In genomic region chr2:147913701-147914480, GRCh38 we compare ENCODE assay signal across 16 cellular contexts.
DNase-seq lines count a peak whose midpoint lies in the region; ATAC-seq, FAIRE-seq and TF ChIP-seq lines count a peak whose summit lies in the region.
"Had no signal": no experiment of that assay in that cellular context is flagged by ENCODE, and none has a peak within 500 bp of the region (broad histone marks: within the 10 kb centered on the region; RNA-seq: fewer than 3 reads in every experiment).

No MANE protein-coding gene starts in this region.

- no peak for TF ChIP-seq CTCF in astrocyte (IDR thresholded peaks at IDR 0.05; ENCODE audit: insufficient read depth, low read depth, low read length)

- H3K9me3 Mint-ChIP-seq in astrocyte (ENCODE audit: unreplicated experiment): no peaks in the 10 kb centered on the region
- H3K9me3 Mint-ChIP-seq: activated T-helper 2 cell treated with anti-CD3 and anti-CD28 coated beads, Interferon-gamma antibody, Interleukin-2, Interleukin-4, amounts not matched to agents 10 μg/mL and 5 μg/mL and 100 μg/mL, durations not matched to agents 14 hours and 24 hours and 36 hours; stimulated activated memory B cell treated with anti-CD40 and anti-IgM and Interleukin-4, amounts not matched to agents 10 μg/mL and 1 μg/mL and 100 μg/mL, for 72 hours had no signal

- H3K9ac ChIP-seq in astrocyte (ENCODE audit: low read length): no peak overlapping the region

- FAIRE-seq in astrocyte (lab: Jason Lieb, UNC): no peak
- FAIRE-seq: K562 had no signal

- H3K27ac Mint-ChIP-seq in astrocyte (ENCODE audit: unreplicated experiment): no peak overlapping the region
- H3K27ac Mint-ChIP-seq: activated T-helper 2 cell treated with anti-CD3 and anti-CD28 coated beads, Interferon-gamma antibody, Interleukin-2, Interleukin-4, amounts not matched to agents 10 μg/mL and 5 μg/mL and 100 μg/mL, durations not matched to agents 14 hours and 24 hours and 36 hours; stimulated activated memory B cell treated with anti-CD40 and anti-IgM and Interleukin-4, amounts not matched to agents 10 μg/mL and 1 μg/mL and 100 μg/mL, for 72 hours had no signal

- ATAC-seq in GM18520 (IDR thresholded peaks at IDR 0.05; ENCODE audit: unreplicated experiment): no peak
- ATAC-seq: K562; left cardiac atrium; stimulated activated memory B cell treated with anti-CD40 and anti-IgM and Interleukin-4, amounts not matched to agents 10 μg/mL and 1 μg/mL and 100 μg/mL, for 72 hours had no signal

- H3K4me1 Mint-ChIP-seq in astrocyte (ENCODE audit: low read depth, unreplicated experiment): peaks cover 15% of the 10 kb centered on the region
- H3K4me1 Mint-ChIP-seq: stimulated activated memory B cell treated with anti-CD40 and anti-IgM and Interleukin-4, amounts not matched to agents 10 μg/mL and 1 μg/mL and 100 μg/mL, for 72 hours had no signal

- H3K4me2 ChIP-seq in astrocyte (ENCODE audit: low read length): peak overlapping the region; percentile 35

- H3K4me1 ChIP-seq in astrocyte (ENCODE audit: insufficient read depth, low read length) (no peaks in the 10 kb centered on the region), mesodermal cell (ENCODE audit: control insufficient read depth, insufficient read depth, low read length, poor library complexity, severe bottlenecking) (peaks cover 10% of the 10 kb centered on the region)
- H3K4me1 ChIP-seq: Caco-2 had no signal

- no peaks in the 10 kb centered on the region for H3K79me2 ChIP-seq in astrocyte (ENCODE audit: insufficient read depth, low read length)

- H3K36me3 Mint-ChIP-seq in astrocyte (ENCODE audit: low read depth, unreplicated experiment): peaks cover 5% of the 10 kb centered on the region
- H3K36me3 Mint-ChIP-seq: stimulated activated memory B cell treated with anti-CD40 and anti-IgM and Interleukin-4, amounts not matched to agents 10 μg/mL and 1 μg/mL and 100 μg/mL, for 72 hours had no signal

- H3K4me3 ChIP-seq in astrocyte (ENCODE audit: insufficient read depth, low read depth, low read length): no peak overlapping the region
- H3K4me3 ChIP-seq in mesodermal cell (ENCODE audit: extremely low read depth, insufficient read depth, low read length, poor library complexity, severe bottlenecking): no peak overlapping the region
- H3K4me3 ChIP-seq: K562 had no signal

- H2AFZ ChIP-seq in astrocyte (ENCODE audit: low read depth, low read length): no peak overlapping the region

- peak; percentile 55 for DNase-seq in DMS79 treated with DMSO at 0.1 percent for 48 hours (lab: John Stamatoyannopoulos, UW)
- peak; percentile 9 for DNase-seq in NCI-H1694 treated with DMSO at 0.1 percent for 48 hours (lab: John Stamatoyannopoulos, UW)
- peak; percentile 14 for DNase-seq in astrocyte (ENCODE audit: low read depth)
- no peak for DNase-seq in A172 (ENCODE audit: low spot score)
- DNase-seq in stimulated activated CD4-positive, alpha-beta T cell treated with anti-CD3 and anti-CD28 coated beads, Interleukin-2, amount 100 ng/mL, for 24 hours: no peak
- no peak for DNase-seq in activated CD4-positive, alpha-beta T cell treated with anti-CD3 and anti-CD28 coated beads, Interleukin-2, amount 50 U/mL, for 48 hours
- DNase-seq: activated CD4-positive, alpha-beta T cell treated with anti-CD3 and anti-CD28 coated beads for 48 hours; Caco-2; cerebellar nuclear complex; left cardiac atrium; NCI-H510A treated with DMSO at 0.1 percent for 48 hours had no signal

- no peaks in the 10 kb centered on the region for H3K36me3 ChIP-seq in astrocyte (ENCODE audit: insufficient read depth, low read length)
- peaks cover 1% of the 10 kb centered on the region for H3K36me3 ChIP-seq in mesodermal cell (ENCODE audit: control insufficient read depth, insufficient read depth, low read length)

- no peak overlapping the region for H3K27ac ChIP-seq in astrocyte (ENCODE audit: low read depth, low read length)
- peak overlapping the region; percentile 61 for H3K27ac ChIP-seq in mesodermal cell (ENCODE audit: low read depth, low read length, severe bottlenecking)

- no peaks in the 10 kb centered on the region for H4K20me1 ChIP-seq in astrocyte (ENCODE audit: insufficient read depth, low read length)

- H3K27me3 Mint-ChIP-seq in astrocyte (ENCODE audit: low read depth, unreplicated experiment): no peaks in the 10 kb centered on the region
- H3K27me3 Mint-ChIP-seq: stimulated activated memory B cell treated with anti-CD40 and anti-IgM and Interleukin-4, amounts not matched to agents 10 μg/mL and 1 μg/mL and 100 μg/mL, for 72 hours had no signal

- H3K9me3 ChIP-seq in astrocyte (ENCODE audit: insufficient read depth, low read depth, low read length) (no peaks in the 10 kb centered on the region), mesodermal cell (ENCODE audit: control insufficient read depth, low read length) (no peaks in the 10 kb centered on the region)
- H3K9me3 ChIP-seq: Caco-2 had no signal

- no CpG with 5 or more reads among the region's 3 CpGs for WGBS in mesodermal cell (ENCODE audit: insufficient coverage in 2 of 2), 2 experiments

- H3K27me3 ChIP-seq in astrocyte (ENCODE audit: insufficient read depth, low read length): no peaks in the 10 kb centered on the region

- H3K4me3 Mint-ChIP-seq in astrocyte (ENCODE audit: unreplicated experiment): no peak overlapping the region
- H3K4me3 Mint-ChIP-seq: stimulated activated memory B cell treated with anti-CD40 and anti-IgM and Interleukin-4, amounts not matched to agents 10 μg/mL and 1 μg/mL and 100 μg/mL, for 72 hours had no signal

Comparison
In these comparisons a context has a peak if more than half of its experiments do, and no peak if none do; other contexts are left out.
1. DNase-seq: peak in DMS79 treated with DMSO at 0.1 percent for 48 hours (single experiment), NCI-H1694 treated with DMSO at 0.1 percent for 48 hours (single experiment) and astrocyte (single experiment); none in A172 (single experiment), stimulated activated CD4-positive, alpha-beta T cell treated with anti-CD3 and anti-CD28 coated beads, Interleukin-2, amount 100 ng/mL, for 24 hours (0 of 2) and activated CD4-positive, alpha-beta T cell treated with anti-CD3 and anti-CD28 coated beads, Interleukin-2, amount 50 U/mL, for 48 hours (0 of 2).